Comparison of ENCODE assay signal across 12 cellular contexts in the genomic region with DNA sequence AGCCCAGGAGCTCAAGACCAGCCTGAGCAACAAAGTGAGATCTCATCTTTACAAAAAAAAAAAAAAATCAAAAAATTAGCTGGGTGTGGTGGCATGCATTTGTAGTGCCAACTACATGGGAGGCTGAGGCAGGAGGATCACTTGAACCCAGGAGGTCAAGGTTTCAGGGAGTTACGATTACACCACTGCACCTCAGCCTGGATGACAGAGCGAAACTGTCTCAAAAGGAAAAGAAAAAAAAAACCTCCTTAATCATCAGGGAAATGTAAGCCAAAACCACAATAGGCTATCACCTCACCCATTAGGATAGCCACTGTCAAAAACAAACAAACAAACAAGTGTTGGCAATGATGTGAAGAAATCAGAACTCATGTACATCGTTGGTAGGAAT. TPM values are rescaled to one million over a fixed set of nuclear protein-coding genes. Genes with fewer than 3 reads are reported as not detected.
DNase-seq lines count a peak whose midpoint lies in the region; ATAC-seq and TF ChIP-seq lines count a peak whose summit lies in the region.
"Had no signal": no experiment of that assay in that cellular context is flagged by ENCODE, and none has a peak within 500 bp of the region (broad histone marks: within the 10 kb centered on the region; RNA-seq: fewer than 3 reads in every experiment).

No MANE protein-coding gene starts in this region.

- H3K9me3 Mint-ChIP-seq in mesothelial cell of epicardium = no peaks in the 10 kb centered on the region

- no peak overlapping the region for H2AFZ ChIP-seq in DND-41 (ENCODE audit: low read depth, low read length)
- no peak overlapping the region for H2AFZ ChIP-seq in OCI-LY3 (ENCODE audit: low read depth, low read length)

- WGBS in prostate gland = 86% methylated on average over 3 of the region's 3 CpGs

- peaks cover 12% of the 10 kb centered on the region; the same call in 1 of the 2 replicates for H3K36me3 ChIP-seq in DND-41 (ENCODE audit: insufficient read depth, low read length)
- peaks cover 5% of the 10 kb centered on the region for H3K36me3 ChIP-seq in OCI-LY3 (replicated peaks; ENCODE audit: low read depth, low read length)
- H3K36me3 ChIP-seq in effector memory CD4-positive, alpha-beta T cell (ENCODE audit: control insufficient read depth, insufficient read depth, low read length) = no peaks in the 10 kb centered on the region
- no peaks in the 10 kb centered on the region for H3K36me3 ChIP-seq in prostate gland
- H3K36me3 ChIP-seq: MG63 had no signal

- intact Hi-C loops in prostate gland (cut with DNase I) = no loop called here

- no peak overlapping the region for H3K27ac Mint-ChIP-seq in mesothelial cell of epicardium

- peaks cover 75% of the 10 kb centered on the region for H4K20me1 ChIP-seq in DND-41 (ENCODE audit: insufficient read depth, low read length)
- H4K20me1 ChIP-seq in OCI-LY3 (ENCODE audit: insufficient read depth, low read length) = peaks cover 86% of the 10 kb centered on the region

- no peaks in the 10 kb centered on the region for H3K36me3 Mint-ChIP-seq in mesothelial cell of epicardium

- DNase-seq in DND-41 (no peak), prostate gland (ENCODE audit: low spot score) (no peak), mesothelial cell of epicardium (ENCODE audit: low spot score in 2 of 2, unreplicated experiment in 2 of 2) (no peak), superior temporal gyrus (ENCODE audit: extremely low spot score) (no peak)
- no peak for DNase-seq in effector memory CD4-positive, alpha-beta T cell
- no peak for DNase-seq in activated CD4-positive, alpha-beta T cell treated with anti-CD3 and anti-CD28 coated beads for 4 hours

- H3K4me3 ChIP-seq in DND-41 (ENCODE audit: low read depth in 1 of 2, low read length in 2 of 2) (no peak overlapping the region), OCI-LY3 (ENCODE audit: low read length) (no peak overlapping the region), prostate gland (no peak overlapping the region)
- H3K4me3 ChIP-seq in effector memory CD4-positive, alpha-beta T cell (ENCODE audit: insufficient read depth, low read depth, low read length, poor library complexity, severe bottlenecking) = no peak overlapping the region
- H3K4me3 ChIP-seq: MG63 had no signal

- H3K4me1 ChIP-seq in DND-41 (ENCODE audit: insufficient read depth, low read length) (peaks cover 30% of the 10 kb centered on the region), OCI-LY3 (ENCODE audit: low read length) (peaks cover 16% of the 10 kb centered on the region), prostate gland (replicated peaks) (peaks cover 11% of the 10 kb centered on the region)
- peaks cover 31% of the 10 kb centered on the region for H3K4me1 ChIP-seq in effector memory CD4-positive, alpha-beta T cell (ENCODE audit: control insufficient read depth, insufficient read depth, low read length, poor library complexity, severe bottlenecking)

- peak overlapping the region; percentile 71 for H3K27ac ChIP-seq in DND-41 (ENCODE audit: low read length)
- H3K27ac ChIP-seq in OCI-LY3 (ENCODE audit: low read length) = no peak overlapping the region
- H3K27ac ChIP-seq in effector memory CD4-positive, alpha-beta T cell (ENCODE audit: insufficient read depth, low read length, poor library complexity, severe bottlenecking) = peak overlapping the region; percentile 67
- H3K27ac ChIP-seq in prostate gland = peak overlapping the region; percentile 8 to 38

- TF ChIP-seq POLR2A in prostate gland (IDR thresholded peaks at IDR 0.05) = no peak

- H3K9ac ChIP-seq in DND-41 (ENCODE audit: low read depth, low read length) (no peak overlapping the region), OCI-LY3 (ENCODE audit: low read length) (no peak overlapping the region)

- H3K9me3 ChIP-seq in DND-41 (ENCODE audit: insufficient read depth, low read length, severe bottlenecking) (no peaks in the 10 kb centered on the region), OCI-LY3 (ENCODE audit: insufficient read depth, low read length) (no peaks in the 10 kb centered on the region), prostate gland (no peaks in the 10 kb centered on the region)
- H3K9me3 ChIP-seq in effector memory CD4-positive, alpha-beta T cell (ENCODE audit: control insufficient read depth, low read length) = no peaks in the 10 kb centered on the region
- H3K9me3 ChIP-seq: MG63 had no signal

- peaks cover 15% of the 10 kb centered on the region for H3K4me1 Mint-ChIP-seq in mesothelial cell of epicardium

- H3K4me2 ChIP-seq in DND-41 (ENCODE audit: insufficient read depth, low read length) (peak overlapping the region; percentile 64), OCI-LY3 (ENCODE audit: low read length) (peak overlapping the region; percentile 72)

- H3K79me2 ChIP-seq in DND-41 (ENCODE audit: insufficient read depth, low read length) = peaks cover 94% of the 10 kb centered on the region
- peaks cover 99% of the 10 kb centered on the region for H3K79me2 ChIP-seq in OCI-LY3 (ENCODE audit: low read length)

- no peak overlapping the region for H3K4me3 Mint-ChIP-seq in mesothelial cell of epicardium

- TF ChIP-seq CTCF in DND-41 (IDR thresholded peaks at IDR 0.05; ENCODE audit: borderline replicate concordance, extremely low read depth, low read length, poor library complexity, severe bottlenecking) (no peak), OCI-LY3 (IDR thresholded peaks at IDR 0.05; ENCODE audit: low read depth, low read length) (no peak), prostate gland (IDR thresholded peaks at IDR 0.05) (no peak), mesothelial cell of epicardium (IDR thresholded peaks at IDR 0.05; ENCODE audit: unreplicated experiment) (no peak)

- no peaks in the 10 kb centered on the region for H3K27me3 Mint-ChIP-seq in mesothelial cell of epicardium (ENCODE audit: low read depth)

- H3K27me3 ChIP-seq in DND-41 (ENCODE audit: insufficient read depth, low read length, poor library complexity) (no peaks in the 10 kb centered on the region), OCI-LY3 (ENCODE audit: low read depth, low read length) (no peaks in the 10 kb centered on the region), prostate gland (replicated peaks; ENCODE audit: insufficient read depth) (no peaks in the 10 kb centered on the region)
- H3K27me3 ChIP-seq in effector memory CD4-positive, alpha-beta T cell (replicated peaks; ENCODE audit: control insufficient read depth, insufficient read depth, low read length, poor library complexity, severe bottlenecking) = no peaks in the 10 kb centered on the region
- H3K27me3 ChIP-seq: MG63 had no signal

- ATAC-seq in DND-41 (ENCODE audit: insufficient read depth, low read depth) (no peak), GM19395 (IDR thresholded peaks at IDR 0.05; ENCODE audit: unreplicated experiment) (no peak)

RNA-seq across cellular contexts. Expression of a gene that starts 13.4 kb away (rescaled TPM):
- 100 to 1,000 TPM in 1 of 2 donors, 10 to 100 TPM in 1; 94.3 to 107 TPM for total RNA-seq in prostate gland
- total RNA-seq in mesothelial cell of epicardium = 77.3 to 78.9 TPM (median 78.3 TPM) in 3 replicates

RNA-seq across cellular contexts. Expression of a gene that starts 22.3 kb away (rescaled TPM):
- total RNA-seq in prostate gland (1 to 10 TPM in 1 of 2 donors, not detected in 1; 8.0 TPM), mesothelial cell of epicardium (not detected in 3 replicates)
- total RNA-seq: aorta, NCI-H460, skeletal muscle tissue had no signal

RNA-seq across cellular contexts. Expression of a gene that starts 35.6 kb away (rescaled TPM):
- total RNA-seq in prostate gland (10 to 100 TPM; 19.4 to 21.2 TPM), mesothelial cell of epicardium (17.3 to 18.5 TPM (median 18.1 TPM) in 3 replicates)

RNA-seq across cellular contexts. Expression of a gene that starts 41.3 kb away (rescaled TPM):
- total RNA-seq in prostate gland = 10 to 100 TPM in 1 of 2 donors, not detected in 1; 11.9 TPM
- total RNA-seq in mesothelial cell of epicardium = not detected in 3 replicates
- total RNA-seq: aorta, NCI-H460, skeletal muscle tissue had no signal
